In genomic region chrX:154226706-154227105, GRCh38 we compare ENCODE assay signal across 7 cellular contexts. TPM values are rescaled to one million over a fixed set of nuclear protein-coding genes. Genes with fewer than 3 reads are reported as not detected.
"Had no signal": no experiment of that assay in that cellular context is flagged by ENCODE, and none has a peak within 500 bp of the region (broad histone marks: within the 10 kb centered on the region; RNA-seq: fewer than 3 reads in every experiment).

No MANE protein-coding gene starts in this region.

RNA-seq across cellular contexts. Expression of gene OPN1MW2, which starts 7.2 kb away (rescaled TPM):
- total RNA-seq: GM23248, GM23338, H1, H4, H7, H9, HFFc6 had no signal
- polyA plus RNA-seq: GM23248, GM23338, H1 had no signal

RNA-seq across cellular contexts. Expression of gene OPN1MW3, which starts 30.7 kb away (rescaled TPM):
- total RNA-seq: GM23248, GM23338, H1, H4, H7, H9, HFFc6 had no signal
- polyA plus RNA-seq: GM23248, GM23338, H1 had no signal

RNA-seq across cellular contexts. Expression of gene OPN1MW, which starts 44.3 kb away (rescaled TPM):
- total RNA-seq: GM23248, GM23338, H1, H4, H7, H9, HFFc6 had no signal
- polyA plus RNA-seq: GM23248, GM23338, H1 had no signal
